ENCODE assay signal across 27 cellular contexts in the genomic region with DNA sequence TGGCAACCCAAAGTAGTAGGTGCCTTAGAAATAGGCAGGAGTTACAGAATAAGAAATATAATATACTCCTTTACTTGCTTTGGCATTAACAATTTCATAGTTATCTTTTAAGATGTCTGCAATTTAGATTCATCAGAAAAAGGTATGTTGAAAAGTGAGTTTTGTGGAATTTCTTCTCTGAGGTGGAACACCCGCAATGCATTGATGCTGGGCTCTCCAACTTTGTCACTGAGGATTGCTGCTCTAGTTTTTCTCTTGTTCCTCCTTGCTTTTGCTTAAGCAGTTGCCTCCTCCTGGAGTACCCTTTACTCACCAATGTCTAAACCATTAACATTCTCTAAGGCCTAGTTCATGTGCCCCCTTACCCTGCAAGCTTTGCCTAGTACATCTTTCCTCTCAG. TPM values are rescaled to one million over a fixed set of nuclear protein-coding genes. Genes with fewer than 3 reads are reported as not detected.
DNase-seq lines count a peak whose midpoint lies in the region; ATAC-seq, FAIRE-seq and TF ChIP-seq lines count a peak whose summit lies in the region.
"Had no signal": no experiment of that assay in that cellular context is flagged by ENCODE, and none has a peak within 500 bp of the region (broad histone marks: within the 10 kb centered on the region; RNA-seq: fewer than 3 reads in every experiment).

No MANE protein-coding gene starts in this region.

- POLR2A ChIA-PET in activated CD8-positive, alpha-beta T cell treated with anti-CD3 and anti-CD28 coated beads for 36 hours (lab: Charles Lee), result no interaction called here
- POLR2A ChIA-PET in activated CD8-positive, alpha-beta T cell treated with anti-CD3 and anti-CD28 coated beads, Interleukin-2, amount 10 ng/mL, durations not matched to agents 7 days and 5 days (lab: Charles Lee), result no interaction called here
- POLR2A ChIA-PET in IMR-90 (lab: Charles Lee; ENCODE audit: unreplicated experiment), result no interaction called here
- POLR2A ChIA-PET in endothelial cell of umbilical vein (lab: Charles Lee), result no interaction called here

- H3K79me2 ChIP-seq in endothelial cell of umbilical vein (ENCODE audit: control insufficient read depth, insufficient read depth, low read length), result no peaks in the 10 kb centered on the region

- no peaks in the 10 kb centered on the region for H3K27me3 Mint-ChIP-seq in activated CD8-positive, alpha-beta T cell treated with anti-CD3 and anti-CD28 coated beads for 36 hours
- H3K27me3 Mint-ChIP-seq in activated CD8-positive, alpha-beta T cell treated with anti-CD3 and anti-CD28 coated beads, Interleukin-2, amount 10 ng/mL, durations not matched to agents 7 days and 5 days (ENCODE audit: low read depth), result no peaks in the 10 kb centered on the region
- H3K27me3 Mint-ChIP-seq: CD4-positive, CD25-positive, alpha-beta regulatory T cell had no signal

- no peak overlapping the region for H3K56ac ChIP-seq in IMR-90 (ENCODE audit: extremely low read depth, insufficient read depth, low read length)

- BruUV-seq in IMR-90 (replicated peaks; lab: Mats Ljungman, UMichigan) (no TSS peak), endothelial cell of umbilical vein (replicated peaks; lab: Mats Ljungman, UMichigan) (no TSS peak)

- CTCF ChIA-PET in activated CD8-positive, alpha-beta T cell treated with anti-CD3 and anti-CD28 coated beads for 36 hours (lab: Charles Lee), result no interaction called here
- CTCF ChIA-PET in activated CD8-positive, alpha-beta T cell treated with anti-CD3 and anti-CD28 coated beads, Interleukin-2, amount 10 ng/mL, durations not matched to agents 7 days and 5 days (lab: Charles Lee), result no interaction called here
- CTCF ChIA-PET in IMR-90 (lab: Yijun Ruan, JAX) (no interaction called here), endothelial cell of umbilical vein (lab: Charles Lee) (interaction anchor here (1.0 to 1.4 kb wide), 2 partner anchors 10 to 20 kb away, joined by 3 to 5 read pairs; no protein-coding TSS in a partner anchor)

- H3K9me1 ChIP-seq in IMR-90 (ENCODE audit: insufficient read depth, low read length), result peaks cover 9% of the 10 kb centered on the region
- H3K9me1 ChIP-seq in endothelial cell of umbilical vein (replicated peaks; ENCODE audit: control insufficient read depth, extremely low read depth, insufficient read depth, low read length), result no peaks in the 10 kb centered on the region

- peak overlapping the region; percentile 36; the same call in 1 of the 3 replicates for H2BK15ac ChIP-seq in IMR-90 (ENCODE audit: low read depth, low read length)

- peak overlapping the region in 1 of 2 experiments; percentile 52; a peak in 1 of 4 replicates for H4K8ac ChIP-seq in IMR-90 (ENCODE audit: low read depth in 2 of 2, low read length in 2 of 2)

- H4K91ac ChIP-seq in IMR-90 (ENCODE audit: insufficient read depth, low read depth, low read length), result 0 out of 2 replicates have a peak overlapping the region, but pooled peaks have one; percentile 35

- FAIRE-seq in endothelial cell of umbilical vein (lab: Jason Lieb, UNC) (no peak), RCC 7860 (lab: Jason Lieb, UNC) (no peak)
- FAIRE-seq: HepG2, K562 had no signal

- H3K27ac ChIP-seq in IMR-90 (ENCODE audit: insufficient read depth, low read length) (no peak overlapping the region), endothelial cell of umbilical vein (ENCODE audit: insufficient read depth, low read depth, low read length) (no peak overlapping the region), psoas muscle (peak overlapping the region; percentile 88)
- H3K27ac ChIP-seq: BLaER1, SJSA1 had no signal

- no peaks in the 10 kb centered on the region for H4K20me1 ChIP-seq in IMR-90 (ENCODE audit: insufficient read depth, low read length)
- H4K20me1 ChIP-seq in endothelial cell of umbilical vein (replicated peaks; ENCODE audit: control insufficient read depth, extremely low read depth, insufficient read depth, low read length), result no peaks in the 10 kb centered on the region
- H4K20me1 ChIP-seq: BLaER1 had no signal

- DNase-seq in activated CD8-positive, alpha-beta T cell treated with anti-CD3 and anti-CD28 coated beads for 36 hours, result no peak
- no peak for DNase-seq in activated CD8-positive, alpha-beta T cell treated with anti-CD3 and anti-CD28 coated beads, Interleukin-2, amount 10 ng/mL, durations not matched to agents 7 days and 5 days
- DNase-seq in IMR-90 (no peak), endothelial cell of umbilical vein (ENCODE audit: low read depth, low spot score) (no peak), psoas muscle (no peak), RCC 7860 (ENCODE audit: low spot score) (no peak), NCI-H1417 (lab: John Stamatoyannopoulos, UW) (no peak)
- DNase-seq in activated naive CD4-positive, alpha-beta T cell (lab: John Stamatoyannopoulos, UW), result no peak
- DNase-seq: CD4-positive, CD25-positive, alpha-beta regulatory T cell; DMS153; DND-41; Kasumi-1; NCI-H1092 treated with DMSO at 0.1 percent for 48 hours; NCI-H1436 treated with DMSO at 0.1 percent for 48 hours; NCI-H1930; NCI-H446; NCI-H524 treated with DMSO at 0.1 percent for 48 hours; NCI-H774; NK-92 treated with Interleukin-12 subunit alpha and Interleukin-12 subunit beta, amount 100 ng/mL, for 24 hours; PC-3; Right ventricle myocardium superior; RPMI8226 had no signal

- no peaks in the 10 kb centered on the region for H3K27me3 ChIP-seq in IMR-90 (ENCODE audit: control insufficient read depth, insufficient read depth, low read length)
- H3K27me3 ChIP-seq in endothelial cell of umbilical vein (ENCODE audit: control insufficient read depth in 2 of 2, insufficient read depth in 2 of 2, low read length in 2 of 2), result no peaks in the 10 kb centered on the region
- H3K27me3 ChIP-seq in psoas muscle (ENCODE audit: insufficient read depth in 3 of 3, low read length in 2 of 3), result no peaks in the 10 kb centered on the region
- H3K27me3 ChIP-seq: BLaER1, SJSA1 had no signal

- H3K4me2 ChIP-seq in IMR-90 (ENCODE audit: low read depth, low read length) (no peak overlapping the region), endothelial cell of umbilical vein (ENCODE audit: insufficient read depth, low read length) (no peak overlapping the region)
- H3K4me2 ChIP-seq: BLaER1 had no signal

- H2AK5ac ChIP-seq in IMR-90 (ENCODE audit: low read depth, low read length), result peak overlapping the region; percentile 13; the same call in 1 of the 2 replicates

- H2AFZ ChIP-seq in IMR-90 (replicated peaks; ENCODE audit: low read length, poor library complexity), result no peak overlapping the region
- H2AFZ ChIP-seq in endothelial cell of umbilical vein (ENCODE audit: low read depth, low read length), result peak overlapping the region; percentile 21

- TF ChIP-seq POLR2A in IMR-90 (IDR thresholded peaks at IDR 0.05; ENCODE audit: low read depth, low read length) (no peak), endothelial cell of umbilical vein (IDR thresholded peaks at IDR 0.05; ENCODE audit: low read depth, low read length) (no peak)

- no peaks in the 10 kb centered on the region for H3K36me3 Mint-ChIP-seq in activated CD8-positive, alpha-beta T cell treated with anti-CD3 and anti-CD28 coated beads for 36 hours (ENCODE audit: low read depth)
- H3K36me3 Mint-ChIP-seq in activated CD8-positive, alpha-beta T cell treated with anti-CD3 and anti-CD28 coated beads, Interleukin-2, amount 10 ng/mL, durations not matched to agents 7 days and 5 days (ENCODE audit: low read depth), result no peaks in the 10 kb centered on the region
- H3K36me3 Mint-ChIP-seq: CD4-positive, CD25-positive, alpha-beta regulatory T cell had no signal

- intact Hi-C loops in activated CD8-positive, alpha-beta T cell treated with anti-CD3 and anti-CD28 coated beads for 36 hours (cut with micrococcal nuclease), result no loop called here
- intact Hi-C loops in IMR-90 (cut with micrococcal nuclease) (no loop called here), endothelial cell of umbilical vein (cut with micrococcal nuclease) (no loop called here), psoas muscle (cut with DNase I) (loop anchor here in 1 of 2 donors (5.0 kb wide), 1 partner anchor 116 kb away; the partner anchor contains the start of gene PRSS23)

- WGBS in IMR-90 (ENCODE audit: extremely low coverage in 2 of 2, insufficient read length in 1 of 2), 2 experiments, result 80% methylated on average over 1 of the region's 1 CpG; no CpG with 5 or more reads in 1 of the 2 experiments
- WGBS in psoas muscle, 3 donors, result 93 to 100% (median 98%) methylated on average over 1 of the region's 1 CpG

- no peak for ATAC-seq in activated CD8-positive, alpha-beta T cell treated with anti-CD3 and anti-CD28 coated beads for 36 hours
- ATAC-seq in activated CD8-positive, alpha-beta T cell treated with anti-CD3 and anti-CD28 coated beads, Interleukin-2, amount 10 ng/mL, durations not matched to agents 7 days and 5 days, result no peak
- ATAC-seq in IMR-90 (ENCODE audit: low read depth) (no peak), psoas muscle (no peak)
- ATAC-seq: HepG2, K562, PC-3 had no signal

- H2BK20ac ChIP-seq in IMR-90 (ENCODE audit: low read depth, low read length), result peak overlapping the region; percentile 16; the same call in 1 of the 2 replicates

- H3K4ac ChIP-seq in IMR-90 (ENCODE audit: low read depth, low read length), result no peak overlapping the region

- H3K9ac ChIP-seq in IMR-90 (ENCODE audit: low read depth, low read length) (no peak overlapping the region), endothelial cell of umbilical vein (replicated peaks; ENCODE audit: extremely low read depth, insufficient read depth, low read length) (no peak overlapping the region)
- H3K9ac ChIP-seq: BLaER1 had no signal

- no peaks in the 10 kb centered on the region for H3K79me1 ChIP-seq in IMR-90 (ENCODE audit: low read depth in 1 of 2, low read length in 2 of 2)

- H3K9me3 ChIP-seq in IMR-90 (ENCODE audit: control insufficient read depth, insufficient read depth, low read length) (no peaks in the 10 kb centered on the region), endothelial cell of umbilical vein (replicated peaks; ENCODE audit: control insufficient read depth, insufficient read depth, low read length) (no peaks in the 10 kb centered on the region), psoas muscle (no peaks in the 10 kb centered on the region)
- H3K9me3 ChIP-seq: BLaER1, SJSA1 had no signal

- H3K4me1 ChIP-seq in IMR-90 (ENCODE audit: control insufficient read depth, insufficient read depth, low read length) (peaks cover 10% of the 10 kb centered on the region), endothelial cell of umbilical vein (ENCODE audit: control insufficient read depth, extremely low read depth, insufficient read depth, low read length) (peaks cover 5% of the 10 kb centered on the region), psoas muscle (peaks cover 37% of the 10 kb centered on the region)
- H3K4me1 ChIP-seq: BLaER1 had no signal

- no peak for TF ChIP-seq RAD21 in IMR-90 (IDR thresholded peaks at IDR 0.05; ENCODE audit: low read length)

- H3K4me3 ChIP-seq in IMR-90 (ENCODE audit: insufficient read depth, low read depth, low read length) (no peak overlapping the region), endothelial cell of umbilical vein (replicated peaks in 1 of 3; ENCODE audit: insufficient read depth in 1 of 3, low read depth in 1 of 3, low read length in 3 of 3) (no peak overlapping the region), psoas muscle (no peak overlapping the region)
- H3K4me3 ChIP-seq: BLaER1, K562, SJSA1 had no signal

- in situ Hi-C loops in IMR-90 (cut with MboI; ENCODE audit: low sequenced_read_pairs), result no loop called here

- H3K36me3 ChIP-seq in IMR-90 (ENCODE audit: control insufficient read depth, insufficient read depth, low read length) (no peaks in the 10 kb centered on the region), endothelial cell of umbilical vein (ENCODE audit: control insufficient read depth in 2 of 2, extremely low read depth in 1 of 2, insufficient read depth in 2 of 2, low read length in 2 of 2) (no peaks in the 10 kb centered on the region), psoas muscle (ENCODE audit: insufficient read depth in 1 of 2, low read depth in 1 of 2) (no peaks in the 10 kb centered on the region)
- H3K36me3 ChIP-seq: BLaER1, SJSA1 had no signal

- no peak overlapping the region for H2BK5ac ChIP-seq in IMR-90 (ENCODE audit: low read depth, low read length, poor library complexity, severe bottlenecking)

- H3K23ac ChIP-seq in IMR-90 (ENCODE audit: low read depth, low read length), result peak overlapping the region; percentile 56; the same call in 1 of the 2 replicates

- H2BK120ac ChIP-seq in IMR-90 (ENCODE audit: low read depth, low read length), result peak overlapping the region; percentile 12; the same call in 1 of the 2 replicates

- H3K4me3 Mint-ChIP-seq in activated CD8-positive, alpha-beta T cell treated with anti-CD3 and anti-CD28 coated beads for 36 hours, result no peak overlapping the region
- H3K4me3 Mint-ChIP-seq in activated CD8-positive, alpha-beta T cell treated with anti-CD3 and anti-CD28 coated beads, Interleukin-2, amount 10 ng/mL, durations not matched to agents 7 days and 5 days, result no peak overlapping the region
- H3K4me3 Mint-ChIP-seq: CD4-positive, CD25-positive, alpha-beta regulatory T cell had no signal

- H3K18ac ChIP-seq in IMR-90 (ENCODE audit: low read depth, low read length), result peak overlapping the region; percentile 44; the same call in 1 of the 2 replicates

- dilution Hi-C loops in IMR-90 (cut with HindIII; ENCODE audit: low sequenced_read_pairs, unreplicated experiment) (no loop called here), endothelial cell of umbilical vein (cut with MboI; ENCODE audit: extremely low pct_ligation_motif_present, low sequenced_read_pairs) (no loop called here)

- no peak for TF ChIP-seq CTCF in activated CD8-positive, alpha-beta T cell treated with anti-CD3 and anti-CD28 coated beads for 36 hours (IDR thresholded peaks at IDR 0.05)
- TF ChIP-seq CTCF in IMR-90 (conservative IDR thresholded peaks at IDR 0.05; ENCODE audit: low read depth, low read length) (no peak), endothelial cell of umbilical vein (IDR thresholded peaks at IDR 0.05; ENCODE audit: extremely low read depth in 1 of 2, insufficient read depth in 1 of 2, low read depth in 1 of 2, low read length in 2 of 2) (no peak), psoas muscle (IDR thresholded peaks at IDR 0.05) (no peak)

- H3K9me3 Mint-ChIP-seq in activated CD8-positive, alpha-beta T cell treated with anti-CD3 and anti-CD28 coated beads for 36 hours, result no peaks in the 10 kb centered on the region
- no peaks in the 10 kb centered on the region for H3K9me3 Mint-ChIP-seq in activated CD8-positive, alpha-beta T cell treated with anti-CD3 and anti-CD28 coated beads, Interleukin-2, amount 10 ng/mL, durations not matched to agents 7 days and 5 days (ENCODE audit: insufficient read depth)
- H3K9me3 Mint-ChIP-seq: CD4-positive, CD25-positive, alpha-beta regulatory T cell had no signal

- no peak overlapping the region for H3K14ac ChIP-seq in IMR-90 (replicated peaks; ENCODE audit: low read depth, low read length)

- no peak overlapping the region for H4K5ac ChIP-seq in IMR-90 (ENCODE audit: low read depth, low read length)

- H3K4me1 Mint-ChIP-seq in activated CD8-positive, alpha-beta T cell treated with anti-CD3 and anti-CD28 coated beads for 36 hours (ENCODE audit: low read depth), result peaks cover 21% of the 10 kb centered on the region
- H3K4me1 Mint-ChIP-seq in activated CD8-positive, alpha-beta T cell treated with anti-CD3 and anti-CD28 coated beads, Interleukin-2, amount 10 ng/mL, durations not matched to agents 7 days and 5 days (ENCODE audit: low read depth), result no peaks in the 10 kb centered on the region
- H3K4me1 Mint-ChIP-seq: CD4-positive, CD25-positive, alpha-beta regulatory T cell had no signal

- H2AK9ac ChIP-seq in IMR-90 (replicated peaks; ENCODE audit: low read depth, low read length, poor library complexity), result no peak overlapping the region

- H3K27ac Mint-ChIP-seq in activated CD8-positive, alpha-beta T cell treated with anti-CD3 and anti-CD28 coated beads for 36 hours, result peak overlapping the region; percentile 19
- H3K27ac Mint-ChIP-seq in activated CD8-positive, alpha-beta T cell treated with anti-CD3 and anti-CD28 coated beads, Interleukin-2, amount 10 ng/mL, durations not matched to agents 7 days and 5 days, result no peak overlapping the region
- H3K27ac Mint-ChIP-seq: CD4-positive, CD25-positive, alpha-beta regulatory T cell had no signal

RNA-seq across cellular contexts. Expression of gene ME3, which starts 14.1 kb away (rescaled TPM):
- total RNA-seq in activated CD8-positive, alpha-beta T cell treated with anti-CD3 and anti-CD28 coated beads for 36 hours, result 1 to 10 TPM; 5.0 to 6.2 TPM
- 1 to 10 TPM in 1 of 2 experiments, under 1 TPM in 1; 0.66 to 1.0 TPM for total RNA-seq in activated CD8-positive, alpha-beta T cell treated with anti-CD3 and anti-CD28 coated beads, Interleukin-2, amount 10 ng/mL, durations not matched to agents 7 days and 5 days
- total RNA-seq in IMR-90 (2012; rRNA removed), result 9.0 and 9.2 TPM in 2 replicates
- polyA plus RNA-seq in IMR-90 (2012; rRNA removed), result 7.8 and 10.1 TPM in 2 replicates
- 2.9 and 5.5 TPM in 2 replicates for polyA plus RNA-seq in IMR-90 (2012; cell fraction: cytosol; rRNA removed)
- polyA plus RNA-seq in IMR-90 (2012; cell fraction: nucleus; rRNA removed; ENCODE audit: low replicate concordance), result 39.5 and 39.7 TPM in 2 replicates
- 26.9 and 27.2 TPM in 2 replicates for total RNA-seq in endothelial cell of umbilical vein
- polyA plus RNA-seq in endothelial cell of umbilical vein, result 30.4 and 36.8 TPM in 2 replicates
- 18.5 and 22.6 TPM in 2 replicates for polyA plus RNA-seq in endothelial cell of umbilical vein (2011; cell fraction: cytosol; rRNA removed)
- 172 and 174 TPM in 2 replicates for polyA plus RNA-seq in endothelial cell of umbilical vein (2011; cell fraction: nucleus; rRNA removed)
- 20.1 and 20.2 TPM in 2 replicates for polyA plus RNA-seq in endothelial cell of umbilical vein (2012)
- 65.4 and 90.5 TPM in 2 replicates for polyA minus RNA-seq in endothelial cell of umbilical vein
- 3.4 TPM for polyA minus RNA-seq in endothelial cell of umbilical vein (2011; cell fraction: cytosol; rRNA and poly(A)+ RNA removed)
- 112 and 126 TPM in 2 replicates for polyA minus RNA-seq in endothelial cell of umbilical vein (2011; cell fraction: nucleus; rRNA and poly(A)+ RNA removed)
- 10 to 100 TPM; 11.2 to 19.5 (median 14.2) TPM for total RNA-seq in psoas muscle
- 1 to 10 TPM; 5.1 to 9.3 (median 6.9) TPM for polyA plus RNA-seq in psoas muscle
- total RNA-seq: H4, HepG2, K562 had no signal
- polyA plus RNA-seq: HepG2, K562 had no signal
